ENCODE assay signal across 8 cellular contexts in genomic region chr12:93441617-93442410, GRCh38. TPM values are rescaled to one million over a fixed set of nuclear protein-coding genes. Genes with fewer than 3 reads are reported as not detected.
DNase-seq lines count a peak whose midpoint lies in the region; FAIRE-seq and TF ChIP-seq lines count a peak whose summit lies in the region.

UBE2N (minus strand) TSS chr12:93441947; CDS start chr12:93441884, 63 bp downstream.

- H3K9ac ChIP-seq in neuronal stem cell (ENCODE audit: low read depth, low read length, poor library complexity) (peak within 1 kb of the TSS; percentile 98), subcutaneous abdominal adipose tissue (ENCODE audit: low read length in 5 of 5) (peak within 1 kb of the TSS; percentile 89 to 96 (median 93))

- peaks cover 2% of the 10 kb centered on the region for H3K79me1 ChIP-seq in neuronal stem cell (ENCODE audit: low read depth, low read length)

- H3K36me3 ChIP-seq in GM06990 (ENCODE audit: control insufficient read depth, insufficient read depth, low read length) (no peaks in the 10 kb centered on the region), neuronal stem cell (replicated peaks in 1 of 2; ENCODE audit: control insufficient read depth in 2 of 2, insufficient read depth in 2 of 2, low read length in 2 of 2) (no peaks in the 10 kb centered on the region), subcutaneous abdominal adipose tissue (ENCODE audit: control insufficient read depth in 5 of 5, insufficient read depth in 5 of 5, low read length in 5 of 5) (no peaks in the 10 kb centered on the region)

- peak within 1 kb of the TSS; percentile 73 for H2BK120ac ChIP-seq in neuronal stem cell (ENCODE audit: low read depth, low read length)

- H3K27me3 Mint-ChIP-seq in HFFc6 (ENCODE audit: insufficient read depth) = peaks cover 5% of the 10 kb centered on the region; the same call in 1 of the 2 replicates
- H3K27me3 Mint-ChIP-seq in activated naive CD4-positive, alpha-beta T cell treated with anti-CD3 and anti-CD28 coated beads for 36 hours (ENCODE audit: low read depth) = no peaks in the 10 kb centered on the region

- TF ChIP-seq CTCF in GM06990 (IDR thresholded peaks at IDR 0.05; ENCODE audit: insufficient read depth, low read length, poor library complexity, severe bottlenecking) (no peak), HFFc6 (IDR thresholded peaks at IDR 0.05) (no peak), NB4 (IDR thresholded peaks at IDR 0.05; ENCODE audit: low read depth, low read length) (no peak)

- peak within 1 kb of the TSS; percentile 68 for H3K4me2 ChIP-seq in neuronal stem cell (ENCODE audit: insufficient read depth, low read length, poor library complexity, severe bottlenecking)

- peaks cover 9% of the 10 kb centered on the region in 2 donors for H3K4me1 ChIP-seq in neuronal stem cell (ENCODE audit: control insufficient read depth in 2 of 2, insufficient read depth in 1 of 2, low read depth in 1 of 2, low read length in 2 of 2)
- H3K4me1 ChIP-seq in subcutaneous abdominal adipose tissue (ENCODE audit: control insufficient read depth in 5 of 5, insufficient read depth in 5 of 5, low read length in 5 of 5) = peaks cover 0 to 35% (median 30%) of the 10 kb centered on the region in 5 donors

- peaks cover 6% of the 10 kb centered on the region for H3K36me3 Mint-ChIP-seq in HFFc6 (ENCODE audit: low read depth)
- peaks cover 6% of the 10 kb centered on the region for H3K36me3 Mint-ChIP-seq in activated naive CD4-positive, alpha-beta T cell treated with anti-CD3 and anti-CD28 coated beads for 36 hours (ENCODE audit: low read depth)

- H3K9me3 ChIP-seq in neuronal stem cell (replicated peaks in 1 of 2; ENCODE audit: control insufficient read depth in 2 of 2, insufficient read depth in 1 of 2, low read depth in 1 of 2, low read length in 2 of 2) (no peaks in the 10 kb centered on the region), subcutaneous abdominal adipose tissue (ENCODE audit: control insufficient read depth in 5 of 5, low read length in 5 of 5) (no peaks in the 10 kb centered on the region)

- H2BK15ac ChIP-seq in neuronal stem cell (ENCODE audit: low read length) = no peak within 1 kb of the TSS

- peak within 1 kb of the TSS; percentile 93 for H3K4me3 Mint-ChIP-seq in HFFc6
- H3K4me3 Mint-ChIP-seq in activated naive CD4-positive, alpha-beta T cell treated with anti-CD3 and anti-CD28 coated beads for 36 hours = peak within 1 kb of the TSS; percentile 95

- CTCF ChIA-PET in activated naive CD4-positive, alpha-beta T cell treated with anti-CD3 and anti-CD28 coated beads for 36 hours (lab: Charles Lee) = interaction anchor here (0.7 to 1.1 kb wide), 2 partner anchors 26 to 200 kb away, joined by 3 to 4 read pairs; partner anchors contain the start of gene MRPL42

- DNase-seq in GM06990 (ENCODE audit: extremely low read depth, insufficient read length) = peak; percentile 99
- DNase-seq in HFFc6 = peak; percentile 94
- peak; percentile 99 for DNase-seq in NB4 (ENCODE audit: low read depth)
- DNase-seq in SK-N-DZ (ENCODE audit: low spot score) = peak; percentile 97
- peak; percentile 96 for DNase-seq in activated naive CD4-positive, alpha-beta T cell treated with anti-CD3 and anti-CD28 coated beads for 36 hours
- DNase-seq in frontal cortex (ENCODE audit: low spot score in 2 of 2) = peak; percentile 96 to 98
- DNase-seq in neuronal stem cell (ENCODE audit: low spot score) = peak; percentile 93

- peak; percentile 92 for TF ChIP-seq POLR2A in NB4 (IDR thresholded peaks at IDR 0.05; ENCODE audit: extremely low read depth, insufficient read length)

- peak within 1 kb of the TSS; percentile 98 for H3K27ac Mint-ChIP-seq in HFFc6
- peak within 1 kb of the TSS; percentile 94 for H3K27ac Mint-ChIP-seq in activated naive CD4-positive, alpha-beta T cell treated with anti-CD3 and anti-CD28 coated beads for 36 hours

- peak within 1 kb of the TSS; percentile 85 for H2BK5ac ChIP-seq in neuronal stem cell (ENCODE audit: low read length)

- peak within 1 kb of the TSS; percentile 7 for H4K8ac ChIP-seq in neuronal stem cell (ENCODE audit: low read depth, low read length)

- H3K27me3 ChIP-seq in GM06990 (replicated peaks; ENCODE audit: control insufficient read depth, insufficient read depth, low read length) (no peaks in the 10 kb centered on the region), neuronal stem cell (ENCODE audit: control insufficient read depth in 3 of 3, insufficient read depth in 3 of 3, low read depth in 1 of 3, low read length in 3 of 3) (no peaks in the 10 kb centered on the region), subcutaneous abdominal adipose tissue (ENCODE audit: control insufficient read depth in 5 of 5, insufficient read depth in 4 of 5, low read length in 5 of 5) (no peaks in the 10 kb centered on the region)

- no peak for FAIRE-seq in frontal cortex (lab: Jason Lieb, UNC)

- H2AK5ac ChIP-seq in neuronal stem cell (ENCODE audit: low read depth, low read length) = no peak within 1 kb of the TSS

- intact Hi-C loops in activated naive CD4-positive, alpha-beta T cell treated with anti-CD3 and anti-CD28 coated beads for 36 hours (cut with micrococcal nuclease) = loop anchor here (1.0 to 5.0 kb wide), 9 partner anchors 25 to 660 kb away; partner anchors contain the start of genes CRADD, EEA1, MRPL42 and NUDT4

- H3K9me3 Mint-ChIP-seq in HFFc6 = no peaks in the 10 kb centered on the region
- no peaks in the 10 kb centered on the region for H3K9me3 Mint-ChIP-seq in activated naive CD4-positive, alpha-beta T cell treated with anti-CD3 and anti-CD28 coated beads for 36 hours

- peak within 1 kb of the TSS; percentile 89 for H2AFZ ChIP-seq in neuronal stem cell (ENCODE audit: low read length)

- H2BK12ac ChIP-seq in neuronal stem cell (ENCODE audit: low read length) = no peak within 1 kb of the TSS

- peak within 1 kb of the TSS; percentile 91 for H3K14ac ChIP-seq in neuronal stem cell (ENCODE audit: low read length)

- peak within 1 kb of the TSS; percentile 86 for H3K4ac ChIP-seq in neuronal stem cell (ENCODE audit: low read length)

- peaks cover 51% of the 10 kb centered on the region for H3K4me1 Mint-ChIP-seq in HFFc6 (ENCODE audit: low read depth)
- H3K4me1 Mint-ChIP-seq in activated naive CD4-positive, alpha-beta T cell treated with anti-CD3 and anti-CD28 coated beads for 36 hours (ENCODE audit: low read depth) = peaks cover 46% of the 10 kb centered on the region

- peak within 1 kb of the TSS; percentile 100 for H3K18ac ChIP-seq in neuronal stem cell (ENCODE audit: low read length)

- H3K4me3 ChIP-seq in GM06990 (replicated peaks; ENCODE audit: low read depth, low read length) (peak within 1 kb of the TSS; percentile 86), NB4 (ENCODE audit: low read depth, low read length) (peak within 1 kb of the TSS; percentile 87), neuronal stem cell (ENCODE audit: low read length in 2 of 2) (peak within 1 kb of the TSS; percentile 56 to 100), subcutaneous abdominal adipose tissue (ENCODE audit: low read depth in 1 of 5, low read length in 5 of 5) (peak within 1 kb of the TSS; percentile 76 to 90 (median 83))

- peak within 1 kb of the TSS; percentile 89 for H3K27ac ChIP-seq in neuronal stem cell (replicated peaks; ENCODE audit: low read length)
- H3K27ac ChIP-seq in subcutaneous abdominal adipose tissue (ENCODE audit: low read depth, low read length) = peak within 1 kb of the TSS; percentile 89

- no peak within 1 kb of the TSS for H4K91ac ChIP-seq in neuronal stem cell (ENCODE audit: low read depth, low read length, poor library complexity)

- peak within 1 kb of the TSS; percentile 99 for H3K23ac ChIP-seq in neuronal stem cell (ENCODE audit: low read depth, low read length, poor library complexity)

- WGBS in neuronal stem cell (ENCODE audit: extremely low coverage in 2 of 2, insufficient read length in 2 of 2, insufficient replicate concordance in 1 of 2), 2 donors = no CpG with 5 or more reads among the region's 105 CpGs

RNA-seq across cellular contexts. Expression of gene UBE2N, which starts in this region (rescaled TPM):
- total RNA-seq in HFFc6 (2021; fragmentation: NEBNext Ultra II Directional; extraction: Animal tissue kit (Norgen Biotek cat#: 25700)) = 100 to 1,000 TPM; 143 to 168 (median 157) TPM
- 101 and 116 TPM in 2 replicates for polyA plus RNA-seq in SK-N-DZ (2014; cell fraction: cytosol; rRNA removed)
- 59.6 and 62.3 TPM in 2 replicates for polyA plus RNA-seq in SK-N-DZ (2014; cell fraction: nucleus; rRNA removed)
- 100 to 1,000 TPM; 143 TPM for total RNA-seq in activated naive CD4-positive, alpha-beta T cell treated with anti-CD3 and anti-CD28 coated beads for 36 hours
- 218 TPM for total RNA-seq in frontal cortex
- 174 TPM for polyA plus RNA-seq in neuronal stem cell (2013, experiment 1 of 2)
- 180 TPM for polyA plus RNA-seq in neuronal stem cell (2013, experiment 2 of 2)

Comparison
In these comparisons a context has a peak if more than half of its experiments do, and no peak if none do; other contexts are left out.
1. Peak in every context shown above with its lines: DNase-seq, H3K4me3 ChIP-seq and H3K27ac ChIP-seq.